Comparison of ENCODE assay signal across 13 cellular contexts in the genomic region with DNA sequence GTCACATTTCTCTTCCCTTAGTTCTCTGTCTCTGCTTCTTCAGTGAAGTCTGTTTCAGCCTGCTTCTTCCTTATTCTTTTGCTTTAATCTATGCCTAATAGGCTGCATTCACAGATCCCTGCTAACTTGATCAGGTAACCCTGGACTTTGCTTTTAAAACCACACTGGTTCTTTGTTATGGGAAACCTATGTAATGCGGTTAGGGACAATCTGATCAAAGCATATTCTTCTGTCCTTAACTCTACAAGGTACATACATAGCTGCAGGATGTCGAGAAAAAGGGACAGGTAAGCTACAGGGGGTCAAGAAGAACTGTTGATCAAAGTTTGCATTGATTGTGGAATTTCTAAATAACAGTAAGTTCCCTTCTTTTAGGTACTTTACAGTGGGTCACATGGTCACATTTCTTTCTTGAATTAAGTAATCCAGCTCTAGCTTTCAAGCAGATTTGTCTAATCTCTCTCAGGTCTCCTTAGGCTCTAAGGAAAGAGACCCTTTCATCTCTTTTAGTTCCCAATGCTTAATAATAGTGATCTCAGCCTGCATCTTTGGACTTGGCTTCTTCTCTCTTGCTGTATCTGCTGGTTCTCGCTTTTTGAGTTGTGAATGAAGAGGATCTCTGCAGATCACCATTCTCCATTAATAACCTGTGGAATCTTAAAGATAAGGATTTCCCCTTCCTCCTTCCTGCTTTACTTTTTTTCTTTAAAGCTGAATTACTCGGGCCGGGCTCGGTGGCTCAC. TPM values are rescaled to one million over a fixed set of nuclear protein-coding genes. Genes with fewer than 3 reads are reported as not detected.
DNase-seq lines count a peak whose midpoint lies in the region; ATAC-seq and TF ChIP-seq lines count a peak whose summit lies in the region.
"Had no signal": no experiment of that assay in that cellular context is flagged by ENCODE, and none has a peak within 500 bp of the region (broad histone marks: within the 10 kb centered on the region; RNA-seq: fewer than 3 reads in every experiment).

No MANE protein-coding gene starts in this region.

- no peak for ATAC-seq in activated CD8-positive, alpha-beta memory T cell treated with anti-CD3 and anti-CD28 coated beads, Interleukin-2, amount 10 ng/mL, durations not matched to agents 7 days and 5 days
- ATAC-seq in effector memory CD8-positive, alpha-beta T cell (replicated peaks): no peak
- ATAC-seq: mucosa of descending colon, right cardiac atrium had no signal

- H3K9ac ChIP-seq in skeletal muscle satellite cell (ENCODE audit: low read depth, low read length): peak overlapping the region; percentile 5

- H3K27ac Mint-ChIP-seq in activated CD8-positive, alpha-beta memory T cell treated with anti-CD3 and anti-CD28 coated beads, Interleukin-2, amount 10 ng/mL, durations not matched to agents 7 days and 5 days: peak overlapping the region; percentile 65
- peak overlapping the region; percentile 57 to 61 for H3K27ac Mint-ChIP-seq in effector memory CD8-positive, alpha-beta T cell

- no peak for DNase-seq in activated CD8-positive, alpha-beta memory T cell treated with anti-CD3 and anti-CD28 coated beads, Interleukin-2, amount 10 ng/mL, durations not matched to agents 7 days and 5 days
- no peak for DNase-seq in activated CD8-positive, alpha-beta memory T cell treated with anti-CD3 and anti-CD28 coated beads, Interleukin-2, amount 50 U/mL, for 4 hours
- DNase-seq in PC-9 (no peak), UCSD-AML1 (lab: John Stamatoyannopoulos, UW; ENCODE audit: unreplicated experiment) (no peak), middle frontal gyrus (ENCODE audit: extremely low spot score, low spot score) (no peak)
- no peak for DNase-seq in effector memory CD8-positive, alpha-beta T cell
- no peak for DNase-seq in stimulated activated naive CD4-positive, alpha-beta T cell treated with Interleukin-2 at 50 U/mL for 16 hours (lab: John Stamatoyannopoulos, UW)
- DNase-seq: cerebellar nuclear complex, DMS79, mucosa of descending colon, right cardiac atrium had no signal

- H3K9me2 ChIP-seq in PC-9 (ENCODE audit: insufficient read depth): no peaks in the 10 kb centered on the region

- no peaks in the 10 kb centered on the region for H3K27me3 Mint-ChIP-seq in activated CD8-positive, alpha-beta memory T cell treated with anti-CD3 and anti-CD28 coated beads, Interleukin-2, amount 10 ng/mL, durations not matched to agents 7 days and 5 days
- no peaks in the 10 kb centered on the region for H3K27me3 Mint-ChIP-seq in effector memory CD8-positive, alpha-beta T cell

- no peaks in the 10 kb centered on the region for H3K9me3 ChIP-seq in PC-9 (ENCODE audit: insufficient read depth, low read depth)
- H3K9me3 ChIP-seq in skeletal muscle satellite cell (replicated peaks; ENCODE audit: low read length): no peaks in the 10 kb centered on the region
- H3K9me3 ChIP-seq: MG63, mucosa of descending colon had no signal

- no TSS peak for BruUV-seq in PC-9 (replicated peaks; lab: Mats Ljungman, UMichigan)

- peaks cover 46% of the 10 kb centered on the region for H3F3A ChIP-seq in PC-9 (ENCODE audit: insufficient read depth, low read depth)

- peak overlapping the region; percentile 10; the same call in 1 of the 2 replicates for H3K27ac ChIP-seq in PC-9

- H3K36me3 ChIP-seq in PC-9 (ENCODE audit: low read depth): peaks cover 20% of the 10 kb centered on the region
- peaks cover 4% of the 10 kb centered on the region for H3K36me3 ChIP-seq in skeletal muscle satellite cell (ENCODE audit: insufficient read depth, low read length)

- H3K27me3 ChIP-seq in PC-9 (ENCODE audit: insufficient read depth, low read depth) (no peaks in the 10 kb centered on the region), skeletal muscle satellite cell (ENCODE audit: control insufficient read depth, insufficient read depth, low read length) (no peaks in the 10 kb centered on the region)
- H3K27me3 ChIP-seq: MG63 had no signal

- H3K4me2 ChIP-seq in PC-9 (no peak overlapping the region), skeletal muscle satellite cell (ENCODE audit: low read length) (peak overlapping the region; percentile 42)

- no peak overlapping the region for H3K4me3 Mint-ChIP-seq in activated CD8-positive, alpha-beta memory T cell treated with anti-CD3 and anti-CD28 coated beads, Interleukin-2, amount 10 ng/mL, durations not matched to agents 7 days and 5 days
- H3K4me3 Mint-ChIP-seq in effector memory CD8-positive, alpha-beta T cell: no peak overlapping the region

- POLR2A ChIA-PET in PC-9 (lab: Charles Lee; ENCODE audit: unreplicated experiment): interaction anchor here (0.7 kb wide), 1 partner anchor 9 kb away, joined by 4 read pairs; no protein-coding TSS in a partner anchor

- peaks cover 1% of the 10 kb centered on the region for H3K36me3 Mint-ChIP-seq in activated CD8-positive, alpha-beta memory T cell treated with anti-CD3 and anti-CD28 coated beads, Interleukin-2, amount 10 ng/mL, durations not matched to agents 7 days and 5 days
- peaks cover 12% of the 10 kb centered on the region for H3K36me3 Mint-ChIP-seq in effector memory CD8-positive, alpha-beta T cell (ENCODE audit: insufficient read depth)

- H2AFZ ChIP-seq in PC-9: no peak overlapping the region

- H3K4me3 ChIP-seq in PC-9 (no peak overlapping the region), skeletal muscle satellite cell (ENCODE audit: low read length) (no peak overlapping the region)
- H3K4me3 ChIP-seq: MG63, mucosa of descending colon had no signal

- H3K9me3 Mint-ChIP-seq in activated CD8-positive, alpha-beta memory T cell treated with anti-CD3 and anti-CD28 coated beads, Interleukin-2, amount 10 ng/mL, durations not matched to agents 7 days and 5 days (ENCODE audit: low read depth): no peaks in the 10 kb centered on the region
- no peaks in the 10 kb centered on the region for H3K9me3 Mint-ChIP-seq in effector memory CD8-positive, alpha-beta T cell

- peaks cover 83% of the 10 kb centered on the region for H3K79me2 ChIP-seq in PC-9 (ENCODE audit: low read depth)

- H3K4me1 Mint-ChIP-seq in activated CD8-positive, alpha-beta memory T cell treated with anti-CD3 and anti-CD28 coated beads, Interleukin-2, amount 10 ng/mL, durations not matched to agents 7 days and 5 days: peaks cover 47% of the 10 kb centered on the region
- H3K4me1 Mint-ChIP-seq in effector memory CD8-positive, alpha-beta T cell (ENCODE audit: low read depth in 2 of 2): peaks cover 46 to 54% of the 10 kb centered on the region in 2 donors

- CTCF ChIA-PET in activated CD8-positive, alpha-beta memory T cell treated with anti-CD3 and anti-CD28 coated beads, Interleukin-2, amount 10 ng/mL, durations not matched to agents 7 days and 5 days (lab: Charles Lee): interaction anchor here (1.1 to 7.1 kb wide), 5 partner anchors 7 to 77 kb away, joined by 3 to 53 read pairs (median 5); no protein-coding TSS in a partner anchor
- CTCF ChIA-PET in PC-9 (lab: Charles Lee): no interaction called here

- no peak for TF ChIP-seq CTCF in PC-9 (conservative IDR thresholded peaks at IDR 0.05)

- H3K4me1 ChIP-seq in PC-9 (replicated peaks; ENCODE audit: insufficient read depth) (peaks cover 50% of the 10 kb centered on the region), skeletal muscle satellite cell (ENCODE audit: control insufficient read depth, insufficient read depth, low read length) (peaks cover 45% of the 10 kb centered on the region)

- intact Hi-C loops in PC-9 (cut with micrococcal nuclease; ENCODE audit: unreplicated experiment): no loop called here

- peaks cover 42% of the 10 kb centered on the region for H4K20me1 ChIP-seq in PC-9 (ENCODE audit: insufficient read depth)

RNA-seq across cellular contexts. Expression of gene COPZ1, which starts 3.8 kb away (rescaled TPM):
- 100 to 1,000 TPM in 1 of 2 experiments, 10 to 100 TPM in 1; 90.8 to 104 TPM for total RNA-seq in activated CD8-positive, alpha-beta memory T cell treated with anti-CD3 and anti-CD28 coated beads, Interleukin-2, amount 10 ng/mL, durations not matched to agents 7 days and 5 days
- 232 and 265 TPM in 2 replicates for total RNA-seq in PC-9 (2021)
- 109 and 115 TPM in 2 replicates for total RNA-seq in skeletal muscle satellite cell (2012; rRNA removed)

RNA-seq across cellular contexts. Expression of gene NFE2, which starts 28.0 kb away (rescaled TPM):
- not detected for total RNA-seq in activated CD8-positive, alpha-beta memory T cell treated with anti-CD3 and anti-CD28 coated beads, Interleukin-2, amount 10 ng/mL, durations not matched to agents 7 days and 5 days
- total RNA-seq in PC-9 (2021): 1.5 and 1.7 TPM in 2 replicates
- total RNA-seq in skeletal muscle satellite cell (2012; rRNA removed): not detected in 2 replicates

RNA-seq across cellular contexts. Expression of gene GPR84, which starts 35.5 kb away (rescaled TPM):
- total RNA-seq in activated CD8-positive, alpha-beta memory T cell treated with anti-CD3 and anti-CD28 coated beads, Interleukin-2, amount 10 ng/mL, durations not matched to agents 7 days and 5 days: under 1 TPM; 0.32 to 0.59 TPM
- not detected in 2 replicates for total RNA-seq in PC-9 (2021)
- under 0.01 TPM in 1 of 2 replicates, not detected in the other for total RNA-seq in skeletal muscle satellite cell (2012; rRNA removed)

RNA-seq across cellular contexts. Expression of gene HNRNPA1, which starts 48.2 kb away (rescaled TPM):
- 1,000 to 10,000 TPM; 1,232 to 1,373 TPM for total RNA-seq in activated CD8-positive, alpha-beta memory T cell treated with anti-CD3 and anti-CD28 coated beads, Interleukin-2, amount 10 ng/mL, durations not matched to agents 7 days and 5 days
- 1,116 and 1,137 TPM in 2 replicates for total RNA-seq in PC-9 (2021)
- 230 and 240 TPM in 2 replicates for total RNA-seq in skeletal muscle satellite cell (2012; rRNA removed)

RNA-seq across cellular contexts. Expression of gene CBX5, which starts 48.8 kb away (rescaled TPM):
- total RNA-seq in activated CD8-positive, alpha-beta memory T cell treated with anti-CD3 and anti-CD28 coated beads, Interleukin-2, amount 10 ng/mL, durations not matched to agents 7 days and 5 days: 100 to 1,000 TPM; 102 to 113 TPM
- total RNA-seq in PC-9 (2021): 108 and 154 TPM in 2 replicates
- 33.0 and 35.6 TPM in 2 replicates for total RNA-seq in skeletal muscle satellite cell (2012; rRNA removed)
